8 cellular contexts compared by ENCODE assay signal in the genomic region with DNA sequence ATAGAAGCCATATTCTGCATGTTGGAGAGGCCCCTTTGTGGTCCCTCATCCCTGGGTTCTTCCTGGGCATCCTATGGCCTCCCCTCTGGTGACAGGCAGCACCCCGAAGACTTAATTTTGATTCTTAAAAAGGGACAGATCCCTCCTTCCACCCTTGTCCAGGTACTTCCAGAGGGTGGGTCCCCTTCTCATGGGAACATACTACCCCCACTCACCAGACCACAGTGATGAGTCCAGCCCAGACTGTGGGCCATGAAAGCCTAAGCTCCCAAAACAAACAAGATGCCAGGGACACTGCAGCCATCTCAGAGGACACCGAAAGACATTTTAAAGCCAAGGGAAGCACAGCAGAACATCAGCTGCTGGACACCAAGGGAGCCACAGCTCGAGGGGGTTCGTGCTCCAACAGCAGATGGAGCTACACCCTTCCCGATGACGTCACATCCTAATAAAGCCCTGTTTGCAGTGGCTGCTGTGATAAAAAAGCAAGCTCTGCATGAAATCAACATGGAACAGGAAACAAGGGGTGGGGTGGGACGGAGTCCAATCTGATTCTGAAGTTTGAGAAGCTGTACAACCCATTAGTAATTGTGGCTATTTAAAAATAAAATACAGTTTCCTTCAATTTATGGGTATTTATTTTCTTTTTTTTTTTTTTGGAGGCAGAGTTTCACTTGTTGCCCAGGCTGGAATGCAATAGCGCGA. TPM values are rescaled to one million over a fixed set of nuclear protein-coding genes. Genes with fewer than 3 reads are reported as not detected.
A peak's percentile ranks its signal among the peaks of the same experiment; 100 is the strongest.
DNase-seq lines count a peak whose midpoint lies in the region; ATAC-seq, FAIRE-seq and TF ChIP-seq lines count a peak whose summit lies in the region.

No MANE protein-coding gene starts in this region.

- DNase-seq in A673 (ENCODE audit: low spot score) (peak; percentile 96), GM12891 (ENCODE audit: insufficient read length, low spot score) (no peak), RPMI8226 (peak; percentile 80), caudate nucleus (lab: John Stamatoyannopoulos, UW) (peak in 29 of 61 donors; percentile 9 to 75 (median 30)), iris pigment epithelial cell (ENCODE audit: low read depth) (peak; percentile 88), smooth muscle cell of the brain vasculature (ENCODE audit: low read depth, low spot score) (peak; percentile 80)

- intact Hi-C loops in A673 (cut with micrococcal nuclease; ENCODE audit: unreplicated experiment): no loop called here

- BruUV-seq in A673 (replicated peaks; lab: Mats Ljungman, UMichigan): no TSS peak

- CTCF ChIA-PET in A673 (lab: Charles Lee): interaction anchor here (0.6 to 1.1 kb wide), 5 partner anchors 13 to 940 kb away, joined by 3 to 8 read pairs (median 3); partner anchors contain the start of gene CFAP74

- H3K27ac ChIP-seq in A673 (ENCODE audit: low read depth, low read length, poor library complexity, severe bottlenecking) (peak overlapping the region; percentile 93), caudate nucleus (ENCODE audit: low read depth, low read length) (peak overlapping the region; percentile 84)

- peak; percentile 64 for TF ChIP-seq CTCF in A673 (conservative IDR thresholded peaks at IDR 0.05; ENCODE audit: low read depth, low read length)

- no peaks in the 10 kb centered on the region for H3K27me3 ChIP-seq in A673 (replicated peaks; ENCODE audit: insufficient read depth, low read depth, low read length, poor library complexity)

- H3K9me3 ChIP-seq in A673 (ENCODE audit: low read depth, low read length, poor library complexity, severe bottlenecking): no peaks in the 10 kb centered on the region

- peaks cover 50% of the 10 kb centered on the region for H3K4me1 ChIP-seq in A673 (ENCODE audit: insufficient read depth, low read length, poor library complexity, severe bottlenecking)

- peak; percentile 5 for FAIRE-seq in GM12891 (lab: Jason Lieb, UNC)

- H3K4me3 ChIP-seq in A673 (ENCODE audit: low read depth, low read length, poor library complexity, severe bottlenecking): peak overlapping the region; percentile 28

- no peak for TF ChIP-seq POLR2A in GM12891 (IDR thresholded peaks at IDR 0.05; ENCODE audit: low read depth, low read length)

- no peak for ATAC-seq in GM19467 (IDR thresholded peaks at IDR 0.05; ENCODE audit: unreplicated experiment)
- ATAC-seq in HG03196 (IDR thresholded peaks at IDR 0.05; ENCODE audit: unreplicated experiment): no peak

- no peaks in the 10 kb centered on the region for H3K36me3 ChIP-seq in A673 (ENCODE audit: insufficient read depth, low read length, poor library complexity, severe bottlenecking)

- POLR2A ChIA-PET in A673 (lab: Charles Lee; ENCODE audit: low non-redundant PET): no interaction called here

TF ChIP-seq in GM12891, 5 proteins besides CTCF, POLR2A, EP300 and RAD21:
- TF ChIP-seq SPI1 (IDR thresholded peaks at IDR 0.05; ENCODE audit: low read depth, low read length): no peak
- no peak for TF ChIP-seq POLR2AphosphoS5 (IDR thresholded peaks at IDR 0.05; ENCODE audit: low read depth, low read length)
- TF ChIP-seq POU2F2 (IDR thresholded peaks at IDR 0.05; ENCODE audit: low read depth, low read length): no peak
- TF ChIP-seq PAX5 (IDR thresholded peaks at IDR 0.05; ENCODE audit: insufficient read depth, low read length, severe bottlenecking): no peak
- TF ChIP-seq TAF1 (IDR thresholded peaks at IDR 0.05; ENCODE audit: low read depth, low read length): no peak
TF ChIP-seq in GM12891: peak in this region for 0.

RNA-seq across cellular contexts. Expression of gene GNB1, which starts 32.4 kb away (rescaled TPM):
- total RNA-seq in A673 (2021): 610 and 611 TPM in 2 replicates
- polyA plus RNA-seq in GM12891 (2012; ENCODE audit: low read depth, missing spikeins): 158 TPM

RNA-seq across cellular contexts. Expression of gene CALML6, which starts 56.5 kb away (rescaled TPM):
- 0.28 TPM in 1 of 2 replicates, not detected in the other for total RNA-seq in A673 (2021)
- polyA plus RNA-seq in GM12891 (2012; ENCODE audit: low read depth, missing spikeins): 0.18 TPM
